ENCODE assay signal across 8 cellular contexts in the genomic region with DNA sequence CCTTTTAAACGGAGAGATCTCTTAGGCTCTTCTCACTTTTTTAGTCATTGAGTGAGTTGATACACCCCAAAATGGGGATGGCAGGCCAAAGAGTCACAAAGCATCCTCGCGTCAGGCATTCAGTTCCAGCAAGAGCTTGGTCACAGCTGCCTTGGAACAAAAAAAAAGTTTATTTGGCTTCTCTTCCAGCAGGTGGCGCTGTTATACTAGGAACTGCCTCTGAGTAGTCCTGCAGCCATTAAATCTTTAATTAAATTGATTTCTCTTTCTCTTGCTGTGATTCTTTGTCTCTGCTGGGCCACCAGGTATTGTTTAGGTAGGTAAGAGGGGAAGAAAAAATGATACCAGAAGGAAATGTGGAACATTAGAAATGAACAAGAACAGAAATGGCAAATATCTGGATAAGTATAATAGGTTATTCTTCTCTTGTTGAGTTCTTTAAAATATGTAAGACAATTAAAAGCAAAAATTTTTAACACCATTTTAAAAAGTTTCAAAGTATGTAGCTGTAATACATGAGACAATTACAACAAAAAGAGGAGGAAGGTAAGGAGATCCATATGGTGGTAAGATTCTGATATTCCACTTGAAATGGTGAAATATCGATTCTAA.
DNase-seq lines count a peak whose midpoint lies in the region; ATAC-seq and TF ChIP-seq lines count a peak whose summit lies in the region.

No MANE protein-coding gene starts in this region.

- peak; percentile 52 for DNase-seq in DMS153 (lab: John Stamatoyannopoulos, UW)
- peak; percentile 69 for DNase-seq in H7
- peak; percentile 78 for DNase-seq in NCI-H1694 treated with DMSO at 0.1 percent for 48 hours (lab: John Stamatoyannopoulos, UW)
- peak in 30 of 34 experiments; percentile 6 to 49 (median 29) for DNase-seq in T-cell
- DNase-seq in brain microvascular endothelial cell = peak; percentile 57
- DNase-seq in inferior parietal cortex (ENCODE audit: extremely low spot score) = peak; percentile 84
- DNase-seq in stimulated activated CD4-positive, alpha-beta T cell treated with anti-CD3 and anti-CD28 coated beads, Interleukin-1b, Interleukin-23, amount 100 ng/mL, for 24 hours (ENCODE audit: low read depth in 4 of 4, low spot score in 1 of 4) = peak; percentile 18 to 40 (median 21)

- no peaks in the 10 kb centered on the region for H3K36me3 Mint-ChIP-seq in T-cell

- H3K36me3 ChIP-seq in H7 (replicated peaks; ENCODE audit: control insufficient read depth, insufficient read depth, low read length) (no peaks in the 10 kb centered on the region), brain microvascular endothelial cell (replicated peaks) (no peaks in the 10 kb centered on the region)

- peak in 2 of 4 experiments; percentile 54 to 58 for ATAC-seq in T-cell (replicated peaks in 1 of 4)
- ATAC-seq in GM21528 (IDR thresholded peaks at IDR 0.05; ENCODE audit: low FRiP score, unreplicated experiment) = no peak

- peak; percentile 73 for TF ChIP-seq CTCF in brain microvascular endothelial cell (IDR thresholded peaks at IDR 0.05; ENCODE audit: low read depth, low read length, missing control alignments)

- no peak overlapping the region for H3K27ac Mint-ChIP-seq in T-cell

- H3K4me3 Mint-ChIP-seq in T-cell = no peak overlapping the region

- no peaks in the 10 kb centered on the region for H3K27me3 ChIP-seq in H7 (ENCODE audit: control insufficient read depth, insufficient read depth, low read length)
- H3K27me3 ChIP-seq in brain microvascular endothelial cell (replicated peaks) = no peaks in the 10 kb centered on the region

- CTCF ChIA-PET in T-cell (lab: Charles Lee) = interaction anchor here (0.6 to 1.6 kb wide), 9 partner anchors 11 to 530 kb away, joined by 3 to 13 read pairs (median 3); no protein-coding TSS in a partner anchor

- POLR2A ChIA-PET in T-cell (lab: Charles Lee) = interaction anchor here in 1 of 2 donors (0.6 kb wide), 1 partner anchor 1397 kb away, joined by 6 read pairs; no protein-coding TSS in a partner anchor

- H3K4me3 ChIP-seq in H7 (ENCODE audit: insufficient read depth, low read depth, low read length) (no peak overlapping the region), brain microvascular endothelial cell (ENCODE audit: low read depth, low read length) (no peak overlapping the region)

- no peaks in the 10 kb centered on the region for H3K9me3 Mint-ChIP-seq in T-cell

- H3K27me3 Mint-ChIP-seq in T-cell = peaks cover 33 to 34% of the 10 kb centered on the region in 2 donors

- in situ Hi-C loops in brain microvascular endothelial cell (cut with HindIII; ENCODE audit: low pct_ligation_motif_present, low sequenced_read_pairs) = no loop called here

- H3K4me1 Mint-ChIP-seq in T-cell = no peaks in the 10 kb centered on the region

- no peak overlapping the region for H3K27ac ChIP-seq in brain microvascular endothelial cell

Comparison
In these comparisons a context has a peak if more than half of its experiments do, and no peak if none do; other contexts are left out.
1. DNase-seq: peak in every context shown above with its lines; median percentile 84 in inferior parietal cortex; 78 in NCI-H1694 treated with DMSO at 0.1 percent for 48 hours; 69 in H7; 57 in brain microvascular endothelial cell; 52 in DMS153; 29 in T-cell; 21 in stimulated activated CD4-positive, alpha-beta T cell treated with anti-CD3 and anti-CD28 coated beads, Interleukin-1b, Interleukin-23, amount 100 ng/mL, for 24 hours.